In genomic region chrX:2928127-2928582, GRCh38 we compare ENCODE assay signal across 8 cellular contexts. TPM values are rescaled to one million over a fixed set of nuclear protein-coding genes. Genes with fewer than 3 reads are reported as not detected.
DNase-seq lines count a peak whose midpoint lies in the region; ATAC-seq and TF ChIP-seq lines count a peak whose summit lies in the region.

No MANE protein-coding gene starts in this region.

- H3K27me3 ChIP-seq in WERI-Rb-1 (ENCODE audit: insufficient read depth, low read depth, severe bottlenecking), result peaks cover 3% of the 10 kb centered on the region

- H3K36me3 ChIP-seq in WERI-Rb-1, result no peaks in the 10 kb centered on the region

- no peak for ATAC-seq in central memory CD8-positive, alpha-beta T cell (replicated peaks; ENCODE audit: extremely low read depth, poor library complexity, severe bottlenecking)
- peak; percentile 38 for ATAC-seq in left lobe of liver

- peak overlapping the region; percentile 75 for H3K4me3 Mint-ChIP-seq in T-helper 2 cell treated with Interferon-gamma antibody and Interleukin-4, amounts not matched to agents 5 μg/mL and 100 μg/mL, for 36 hours
- peak overlapping the region; percentile 81 for H3K4me3 Mint-ChIP-seq in central memory CD8-positive, alpha-beta T cell
- H3K4me3 Mint-ChIP-seq in stimulated activated naive CD8-positive, alpha-beta T cell treated with anti-CD3 and anti-CD28 coated beads, Interleukin-15, Interleukin-2, amounts not matched to agents 100 ng/mL and 50 ng/mL, for 24 hours, result peak overlapping the region; percentile 10

- peaks cover 3% of the 10 kb centered on the region for H3K9me3 Mint-ChIP-seq in T-helper 2 cell treated with Interferon-gamma antibody and Interleukin-4, amounts not matched to agents 5 μg/mL and 100 μg/mL, for 36 hours
- H3K9me3 Mint-ChIP-seq in central memory CD8-positive, alpha-beta T cell, result no peaks in the 10 kb centered on the region
- H3K9me3 Mint-ChIP-seq in stimulated activated naive CD8-positive, alpha-beta T cell treated with anti-CD3 and anti-CD28 coated beads, Interleukin-15, Interleukin-2, amounts not matched to agents 100 ng/mL and 50 ng/mL, for 24 hours, result no peaks in the 10 kb centered on the region

- no peak overlapping the region for H3K4me3 ChIP-seq in WERI-Rb-1 (ENCODE audit: low read depth, low read length)

- H3K4me1 Mint-ChIP-seq in T-helper 2 cell treated with Interferon-gamma antibody and Interleukin-4, amounts not matched to agents 5 μg/mL and 100 μg/mL, for 36 hours (ENCODE audit: low read depth), result peaks cover 4% of the 10 kb centered on the region
- H3K4me1 Mint-ChIP-seq in central memory CD8-positive, alpha-beta T cell, result no peaks in the 10 kb centered on the region
- H3K4me1 Mint-ChIP-seq in stimulated activated naive CD8-positive, alpha-beta T cell treated with anti-CD3 and anti-CD28 coated beads, Interleukin-15, Interleukin-2, amounts not matched to agents 100 ng/mL and 50 ng/mL, for 24 hours (ENCODE audit: low read depth), result peaks cover 4% of the 10 kb centered on the region

- no peak for TF ChIP-seq CTCF in WERI-Rb-1 (IDR thresholded peaks at IDR 0.05; ENCODE audit: low read depth, low read length)

- no peak overlapping the region for H3K27ac ChIP-seq in WERI-Rb-1

- DNase-seq in T-helper 2 cell treated with Interferon-gamma antibody and Interleukin-4, amounts not matched to agents 5 μg/mL and 100 μg/mL, for 36 hours (ENCODE audit: low spot score), result no peak
- DNase-seq in T-helper 2 cell (no peak), left lobe of liver (ENCODE audit: low spot score) (peak; percentile 59), NCI-H1694 treated with DMSO at 0.1 percent for 48 hours (lab: John Stamatoyannopoulos, UW) (no peak), foreskin melanocyte (no peak), WERI-Rb-1 (no peak)
- DNase-seq in central memory CD8-positive, alpha-beta T cell (ENCODE audit: low spot score in 2 of 2), result no peak

- no peak overlapping the region for H3K27ac Mint-ChIP-seq in T-helper 2 cell treated with Interferon-gamma antibody and Interleukin-4, amounts not matched to agents 5 μg/mL and 100 μg/mL, for 36 hours
- peak overlapping the region; percentile 53 for H3K27ac Mint-ChIP-seq in central memory CD8-positive, alpha-beta T cell (ENCODE audit: low read depth)
- H3K27ac Mint-ChIP-seq in stimulated activated naive CD8-positive, alpha-beta T cell treated with anti-CD3 and anti-CD28 coated beads, Interleukin-15, Interleukin-2, amounts not matched to agents 100 ng/mL and 50 ng/mL, for 24 hours, result no peak overlapping the region

- no peaks in the 10 kb centered on the region for H3K36me3 Mint-ChIP-seq in T-helper 2 cell treated with Interferon-gamma antibody and Interleukin-4, amounts not matched to agents 5 μg/mL and 100 μg/mL, for 36 hours (ENCODE audit: low read depth)
- peaks cover 2% of the 10 kb centered on the region for H3K36me3 Mint-ChIP-seq in central memory CD8-positive, alpha-beta T cell (ENCODE audit: insufficient read depth)
- H3K36me3 Mint-ChIP-seq in stimulated activated naive CD8-positive, alpha-beta T cell treated with anti-CD3 and anti-CD28 coated beads, Interleukin-15, Interleukin-2, amounts not matched to agents 100 ng/mL and 50 ng/mL, for 24 hours (ENCODE audit: low read depth), result no peaks in the 10 kb centered on the region

- peaks cover 5% of the 10 kb centered on the region for H3K27me3 Mint-ChIP-seq in T-helper 2 cell treated with Interferon-gamma antibody and Interleukin-4, amounts not matched to agents 5 μg/mL and 100 μg/mL, for 36 hours (ENCODE audit: low read depth)
- H3K27me3 Mint-ChIP-seq in central memory CD8-positive, alpha-beta T cell, result no peaks in the 10 kb centered on the region
- H3K27me3 Mint-ChIP-seq in stimulated activated naive CD8-positive, alpha-beta T cell treated with anti-CD3 and anti-CD28 coated beads, Interleukin-15, Interleukin-2, amounts not matched to agents 100 ng/mL and 50 ng/mL, for 24 hours, result peaks cover 7% of the 10 kb centered on the region

- peaks cover 14% of the 10 kb centered on the region for H3K9me3 ChIP-seq in WERI-Rb-1 (ENCODE audit: severe bottlenecking)

RNA-seq across cellular contexts. Expression of gene ARSD, which starts 1.0 kb away (rescaled TPM):
- 35.4 TPM for total RNA-seq in left lobe of liver

Comparison
In these comparisons a context has a peak if more than half of its experiments do, and no peak if none do; other contexts are left out.
1. H3K4me3 Mint-ChIP-seq: peak in every context shown above with its lines; median percentile 81 in central memory CD8-positive, alpha-beta T cell; 75 in T-helper 2 cell treated with Interferon-gamma antibody and Interleukin-4, amounts not matched to agents 5 μg/mL and 100 μg/mL, for 36 hours; 10 in stimulated activated naive CD8-positive, alpha-beta T cell treated with anti-CD3 and anti-CD28 coated beads, Interleukin-15, Interleukin-2, amounts not matched to agents 100 ng/mL and 50 ng/mL, for 24 hours.